Comparison of ENCODE assay signal across 9 cellular contexts in genomic region chr15:28989239-28989830, GRCh38.
A peak's percentile ranks its signal among the peaks of the same experiment; 100 is the strongest.
DNase-seq lines count a peak whose midpoint lies in the region; ATAC-seq and TF ChIP-seq lines count a peak whose summit lies in the region.
"Had no signal": no experiment of that assay in that cellular context is flagged by ENCODE, and none has a peak within 500 bp of the region (broad histone marks: within the 10 kb centered on the region; RNA-seq: fewer than 3 reads in every experiment).

No MANE protein-coding gene starts in this region.

- H3K27ac ChIP-seq in DND-41 (ENCODE audit: low read length) = no peak overlapping the region
- no peak overlapping the region for H3K27ac ChIP-seq in Karpas-422 (ENCODE audit: low read length)

- H3K27me3 ChIP-seq in DND-41 (ENCODE audit: insufficient read depth, low read length, poor library complexity) (no peaks in the 10 kb centered on the region), Karpas-422 (ENCODE audit: low read length) (no peaks in the 10 kb centered on the region)

- peak; percentile 59; the same call in 2 of the 3 replicates for ATAC-seq in DND-41 (ENCODE audit: insufficient read depth, low read depth)
- no peak for ATAC-seq in GM19455 (IDR thresholded peaks at IDR 0.05; ENCODE audit: unreplicated experiment)
- ATAC-seq in GM19395 (IDR thresholded peaks at IDR 0.05; ENCODE audit: unreplicated experiment) = no peak
- ATAC-seq in HG02970 (IDR thresholded peaks at IDR 0.05; ENCODE audit: low FRiP score, unreplicated experiment) = no peak

- H3K36me3 ChIP-seq in DND-41 (ENCODE audit: insufficient read depth, low read length) = no peaks in the 10 kb centered on the region
- H3K36me3 ChIP-seq in Karpas-422 (ENCODE audit: insufficient read depth, low read length) = no peaks in the 10 kb centered on the region

- no peaks in the 10 kb centered on the region for H3K27me3 Mint-ChIP-seq in activated naive CD8-positive, alpha-beta T cell treated with anti-CD3 and anti-CD28 coated beads for 36 hours

- DNase-seq in DND-41 (peak; percentile 11), Karpas-422 (peak; percentile 44), medulla oblongata (ENCODE audit: extremely low spot score) (peak; percentile 81), NCI-H1092 (lab: John Stamatoyannopoulos, UW) (no peak)
- DNase-seq in activated naive CD8-positive, alpha-beta T cell treated with anti-CD3 and anti-CD28 coated beads for 36 hours = peak; percentile 45
- DNase-seq: stimulated activated CD4-positive, alpha-beta T cell treated with anti-CD3 and anti-CD28 coated beads, Interleukin-4, amount 100 ng/mL, for 24 hours had no signal

- H3K4me3 Mint-ChIP-seq in activated naive CD8-positive, alpha-beta T cell treated with anti-CD3 and anti-CD28 coated beads for 36 hours = no peak overlapping the region

- H3K9me3 ChIP-seq in DND-41 (ENCODE audit: insufficient read depth, low read length, severe bottlenecking) (no peaks in the 10 kb centered on the region), Karpas-422 (ENCODE audit: low read length) (no peaks in the 10 kb centered on the region)

- peak; percentile 39 for TF ChIP-seq CTCF in DND-41 (IDR thresholded peaks at IDR 0.05; ENCODE audit: borderline replicate concordance, extremely low read depth, low read length, poor library complexity, severe bottlenecking)

- no peaks in the 10 kb centered on the region for H3K9me2 ChIP-seq in Karpas-422 (replicated peaks; ENCODE audit: insufficient read depth, low read length)

- no peak overlapping the region for H3K9ac ChIP-seq in DND-41 (ENCODE audit: low read depth, low read length)
- H3K9ac ChIP-seq in Karpas-422 (ENCODE audit: low read length) = no peak overlapping the region

- H3K79me2 ChIP-seq in DND-41 (ENCODE audit: insufficient read depth, low read length) (no peaks in the 10 kb centered on the region), Karpas-422 (ENCODE audit: low read length) (no peaks in the 10 kb centered on the region)

- H3K4me3 ChIP-seq in DND-41 (ENCODE audit: low read depth in 1 of 2, low read length in 2 of 2) = no peak overlapping the region
- H3K4me3 ChIP-seq in Karpas-422 (ENCODE audit: low read length) = no peak overlapping the region

- peaks cover 58% of the 10 kb centered on the region for H3K4me1 Mint-ChIP-seq in activated naive CD8-positive, alpha-beta T cell treated with anti-CD3 and anti-CD28 coated beads for 36 hours

- H3K27ac Mint-ChIP-seq in activated naive CD8-positive, alpha-beta T cell treated with anti-CD3 and anti-CD28 coated beads for 36 hours = no peak overlapping the region

- no peak overlapping the region for H3K4me2 ChIP-seq in DND-41 (ENCODE audit: insufficient read depth, low read length)
- no peak overlapping the region for H3K4me2 ChIP-seq in Karpas-422 (ENCODE audit: low read depth, low read length, poor library complexity, severe bottlenecking)

- H4K20me1 ChIP-seq in DND-41 (ENCODE audit: insufficient read depth, low read length) (no peaks in the 10 kb centered on the region), Karpas-422 (ENCODE audit: insufficient read depth, low read depth, low read length) (no peaks in the 10 kb centered on the region)

- H3K4me1 ChIP-seq in DND-41 (ENCODE audit: insufficient read depth, low read length) = no peaks in the 10 kb centered on the region
- no peaks in the 10 kb centered on the region for H3K4me1 ChIP-seq in Karpas-422 (ENCODE audit: low read length)

- H3K36me3 Mint-ChIP-seq in activated naive CD8-positive, alpha-beta T cell treated with anti-CD3 and anti-CD28 coated beads for 36 hours = peaks cover 12% of the 10 kb centered on the region

- peaks cover 4% of the 10 kb centered on the region for H3K9me3 Mint-ChIP-seq in activated naive CD8-positive, alpha-beta T cell treated with anti-CD3 and anti-CD28 coated beads for 36 hours

- H2AFZ ChIP-seq in DND-41 (ENCODE audit: low read depth, low read length) = no peak overlapping the region
- H2AFZ ChIP-seq in Karpas-422 (ENCODE audit: low read length) = no peak overlapping the region
